Comparison of ENCODE assay signal across 1 cellular context in genomic region chr2:200525882-200526651, GRCh38.
TF ChIP-seq lines count a peak whose summit lies in the region.

TSS of gene SGO2 (plus strand) at chr2:200526207. CDS start at chr2:200532976, 6,769 bp downstream.

TF ChIP-seq in K562, 482 proteins besides CTCF, POLR2A, EP300 and RAD21 (continued from another document and continues in another):
- TF ChIP-seq ZBTB11 (CRISPR knock-in tag; IDR thresholded peaks at IDR 0.05) (peak in 1 of 3 experiments; percentile 85; a peak in 2 of 6 replicates), RFX1 (IDR thresholded peaks at IDR 0.05) (peak; percentile 60), HNRNPLL (IDR thresholded peaks at IDR 0.05; ENCODE audit: low read depth, low read length, poor library complexity, severe bottlenecking) (peak; percentile 97), KLF1 (tag; IDR thresholded peaks at IDR 0.05) (0 out of 2 replicates have a peak, but pooled peaks have one; percentile 39), MAZ (CRISPR knock-in tag; conservative IDR thresholded peaks at IDR 0.05 in 1 of 2, IDR thresholded peaks at IDR 0.05 in 1 of 2) (peak in 1 of 2 experiments; percentile 75; a peak in 3 of 4 replicates), PHF8 (IDR thresholded peaks at IDR 0.05; ENCODE audit: borderline replicate concordance, low read length) (peak; percentile 74; the same call in 1 of the 2 replicates), MBD2 (IDR thresholded peaks at IDR 0.05; ENCODE audit: borderline replicate concordance, low read depth) (peak; percentile 81; the same call in 1 of the 2 replicates), NR2C2 (CRISPR knock-in tag; IDR thresholded peaks at IDR 0.05) (0 out of 2 replicates have a peak, but pooled peaks have one; percentile 51), NR2C2 (tag; IDR thresholded peaks at IDR 0.05) (peak; percentile 48; the same call in 1 of the 2 replicates), SIN3A (IDR thresholded peaks at IDR 0.05; ENCODE audit: borderline replicate concordance in 2 of 2, control insufficient read depth in 1 of 2, low read depth in 2 of 2, low read length in 2 of 2) (peak; percentile 71 to 83; a peak in 3 of 4 replicates), TBP (optimal IDR thresholded peaks at IDR 0.05; ENCODE audit: low read depth, low read length) (peak; percentile 61), RBBP5 (IDR thresholded peaks at IDR 0.05; ENCODE audit: borderline replicate concordance, insufficient read depth, low read length, poor library complexity, severe bottlenecking) (peak; percentile 65), SUPT5H (IDR thresholded peaks at IDR 0.05) (peak; percentile 71), ETV1 (tag; conservative IDR thresholded peaks at IDR 0.05; ENCODE audit: low read depth) (peak; percentile 59; the same call in 1 of the 2 replicates), EHMT2 (IDR thresholded peaks at IDR 0.05) (peak; percentile 65), E2F4 (CRISPR knock-in tag; IDR thresholded peaks at IDR 0.05; ENCODE audit: low read depth) (peak; percentile 93; the same call in 1 of the 2 replicates), NUFIP1 (IDR thresholded peaks at IDR 0.05; ENCODE audit: partially characterized antibody) (no peak), ETV5 (CRISPR knock-in tag; IDR thresholded peaks at IDR 0.05; ENCODE audit: low read depth) (peak; percentile 56; the same call in 1 of the 2 replicates), YY1 (IDR thresholded peaks at IDR 0.05; ENCODE audit: borderline replicate concordance in 1 of 3, control insufficient read depth in 1 of 3, extremely low read depth in 1 of 3, insufficient read depth in 3 of 3, insufficient read length in 1 of 3, insufficient replicate concordance in 2 of 3, low read depth in 1 of 3, low read length in 2 of 3) (peak in 1 of 3 experiments; percentile 33), STAT6 (CRISPR knock-in tag; IDR thresholded peaks at IDR 0.05) (no peak), ZBTB7A (IDR thresholded peaks at IDR 0.05; ENCODE audit: borderline replicate concordance, control insufficient read depth, low read depth, low read length) (0 out of 2 replicates have a peak, but pooled peaks have one; percentile 26), RNF2 (IDR thresholded peaks at IDR 0.05) (0 out of 2 replicates have a peak, but pooled peaks have one; percentile 18), TFE3 (CRISPR knock-in tag; IDR thresholded peaks at IDR 0.05) (no peak), NCOA6 (IDR thresholded peaks at IDR 0.05) (no peak), C11orf30 (IDR thresholded peaks at IDR 0.05; ENCODE audit: low read depth) (peak; percentile 70), TRIM28 (IDR thresholded peaks at IDR 0.05) (no peak), GMEB1 (CRISPR knock-in tag; IDR thresholded peaks at IDR 0.05) (0 out of 2 replicates have a peak, but pooled peaks have one; percentile 3), TFAP4 (CRISPR knock-in tag; IDR thresholded peaks at IDR 0.05; ENCODE audit: borderline replicate concordance) (peak; percentile 91), ZNF644 (tag; IDR thresholded peaks at IDR 0.05; ENCODE audit: low read depth) (no peak), ZEB2 (IDR thresholded peaks at IDR 0.05) (no peak), E2F6 (IDR thresholded peaks at IDR 0.05; ENCODE audit: borderline replicate concordance in 1 of 2, extremely low read depth in 1 of 2, insufficient read depth in 1 of 2, insufficient read length in 1 of 2, low read depth in 1 of 2, low read length in 1 of 2, poor library complexity in 1 of 2, severe bottlenecking in 1 of 2) (peak; percentile 64 to 78), ZNF431 (CRISPR knock-in tag; IDR thresholded peaks at IDR 0.05) (peak; percentile 58; the same call in 1 of the 2 replicates), POLR2H (tag; IDR thresholded peaks at IDR 0.05; ENCODE audit: low read depth) (peak; percentile 48; the same call in 1 of the 2 replicates), TAF1 (IDR thresholded peaks at IDR 0.05; ENCODE audit: control insufficient read depth, extremely low read depth, insufficient read depth, low read length, severe bottlenecking) (peak; percentile 59), PRDM10 (IDR thresholded peaks at IDR 0.05; ENCODE audit: partially characterized antibody) (peak; percentile 52), AFF4 (CRISPR knock-in tag; IDR thresholded peaks at IDR 0.05) (0 out of 2 replicates have a peak, but pooled peaks have one; percentile 65)
